24 cellular contexts compared by ENCODE assay signal in the genomic region with DNA sequence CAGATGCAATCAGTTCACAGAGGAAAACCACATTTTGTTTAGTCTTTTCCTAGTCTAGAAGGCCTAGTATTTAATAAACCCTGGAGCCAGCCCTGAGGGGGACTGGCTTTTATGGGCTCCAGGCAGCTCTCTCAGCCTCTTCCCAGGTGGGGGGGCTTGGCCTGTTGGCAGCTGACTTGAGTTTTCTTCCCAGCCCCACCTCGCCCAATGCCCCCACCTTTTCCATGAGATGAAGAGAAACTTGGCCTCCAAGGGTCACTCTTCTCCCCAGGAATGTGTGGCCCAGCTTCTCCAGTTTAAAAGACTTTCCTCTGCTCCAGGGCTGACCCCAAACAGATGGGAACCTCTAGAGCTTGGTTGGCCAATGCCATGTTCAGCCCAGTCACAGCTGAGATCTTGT.
"Had no signal": no experiment of that assay in that cellular context is flagged by ENCODE, and none has a peak within 500 bp of the region (broad histone marks: within the 10 kb centered on the region; RNA-seq: fewer than 3 reads in every experiment).

No MANE protein-coding gene starts in this region.

- H3K4me1 Mint-ChIP-seq: activated CD4-positive, alpha-beta T cell treated with anti-CD3 and anti-CD28 coated beads, Interleukin-2, amount 10 ng/mL, durations not matched to agents 24 days and 14 days; activated naive CD8-positive, alpha-beta T cell treated with anti-CD3 and anti-CD28 coated beads, Interleukin-2, amount 10 ng/mL, durations not matched to agents 7 days and 5 days had no signal

- H3K36me3 Mint-ChIP-seq: activated naive CD4-positive, alpha-beta T cell treated with anti-CD3 and anti-CD28 coated beads, Interleukin-2, amount 50 U/mL, for 24 hours had no signal

- H3K9me3 Mint-ChIP-seq: activated CD4-positive, alpha-beta T cell treated with anti-CD3 and anti-CD28 coated beads, Interleukin-2, amount 10 ng/mL, durations not matched to agents 24 days and 14 days; activated CD8-positive, alpha-beta T cell treated with anti-CD3 and anti-CD28 coated beads for 36 hours; activated naive CD4-positive, alpha-beta T cell treated with anti-CD3 and anti-CD28 coated beads, Interleukin-2, amount 50 U/mL, for 24 hours; activated naive CD8-positive, alpha-beta T cell treated with anti-CD3 and anti-CD28 coated beads, Interleukin-2, amount 10 ng/mL, durations not matched to agents 7 days and 5 days; activated T-helper 2 cell treated with anti-CD3 and anti-CD28 coated beads, Interferon-gamma antibody, Interleukin-2, Interleukin-4, amounts not matched to agents 10 μg/mL and 5 μg/mL and 100 μg/mL, durations not matched to agents 14 hours and 24 hours and 36 hours had no signal

- H3K4me3 Mint-ChIP-seq: activated CD4-positive, alpha-beta T cell treated with anti-CD3 and anti-CD28 coated beads, Interleukin-2, amount 10 ng/mL, durations not matched to agents 24 days and 14 days; activated CD8-positive, alpha-beta T cell treated with anti-CD3 and anti-CD28 coated beads for 36 hours; activated naive CD4-positive, alpha-beta T cell treated with anti-CD3 and anti-CD28 coated beads, Interleukin-2, amount 50 U/mL, for 24 hours; activated naive CD8-positive, alpha-beta T cell treated with anti-CD3 and anti-CD28 coated beads, Interleukin-2, amount 10 ng/mL, durations not matched to agents 7 days and 5 days; activated T-cell treated with anti-CD3 and anti-CD28 coated beads, Interleukin-2, amount 50 U/mL, for 24 hours had no signal

- DNase-seq: activated CD4-positive, alpha-beta T cell treated with anti-CD3 and anti-CD28 coated beads, Interleukin-2, amount 10 ng/mL, durations not matched to agents 24 days and 14 days; activated CD4-positive, alpha-beta T cell treated with anti-CD3 and anti-CD28 coated beads, Interleukin-2, amount 50 U/mL, for 4 hours; activated CD8-positive, alpha-beta T cell treated with anti-CD3 and anti-CD28 coated beads for 36 hours; activated gamma-delta T cell; activated naive CD4-positive, alpha-beta T cell treated with Interleukin-2 at 50 U/mL for 16 hours; activated naive CD8-positive, alpha-beta T cell treated with anti-CD3 and anti-CD28 coated beads, Interleukin-2, amount 10 ng/mL, durations not matched to agents 7 days and 5 days; activated T-cell treated with anti-CD3 and anti-CD28 coated beads, Interleukin-2, amount 50 U/mL, for 24 hours; amygdala; NCI-H1105; NCI-H1417 treated with DMSO at 0.1 percent for 48 hours; NCI-H187 treated with DMSO at 0.1 percent for 48 hours; NCI-H2081 treated with DMSO at 0.1 percent for 48 hours; NCI-H226; NCI-H524 treated with DMSO at 0.1 percent for 48 hours; Peyer's patch; RPMI8226; SW 1271; T-helper 1 cell; T1000; WERI-Rb-1 had no signal

- ATAC-seq: activated CD8-positive, alpha-beta T cell treated with anti-CD3 and anti-CD28 coated beads for 36 hours; Right ventricle myocardium inferior had no signal

- H3K9me3 ChIP-seq: ascending aorta, Peyer's patch had no signal

- H3K27ac Mint-ChIP-seq: activated CD4-positive, alpha-beta T cell treated with anti-CD3 and anti-CD28 coated beads, Interleukin-2, amount 10 ng/mL, durations not matched to agents 24 days and 14 days; activated CD8-positive, alpha-beta T cell treated with anti-CD3 and anti-CD28 coated beads for 36 hours; activated naive CD4-positive, alpha-beta T cell treated with anti-CD3 and anti-CD28 coated beads, Interleukin-2, amount 50 U/mL, for 24 hours; activated naive CD8-positive, alpha-beta T cell treated with anti-CD3 and anti-CD28 coated beads, Interleukin-2, amount 10 ng/mL, durations not matched to agents 7 days and 5 days; activated T-cell treated with anti-CD3 and anti-CD28 coated beads, Interleukin-2, amount 50 U/mL, for 24 hours; activated T-helper 2 cell treated with anti-CD3 and anti-CD28 coated beads, Interferon-gamma antibody, Interleukin-2, Interleukin-4, amounts not matched to agents 10 μg/mL and 5 μg/mL and 100 μg/mL, durations not matched to agents 14 hours and 24 hours and 36 hours had no signal
